Comparison of ENCODE assay signal across 8 cellular contexts in genomic region chr22:38842512-38843200, GRCh38. TPM values are rescaled to one million over a fixed set of nuclear protein-coding genes. Genes with fewer than 3 reads are reported as not detected.
DNase-seq lines count a peak whose midpoint lies in the region; ATAC-seq, FAIRE-seq and TF ChIP-seq lines count a peak whose summit lies in the region.

No MANE protein-coding gene starts in this region.

- H3K27me3 ChIP-seq in iPS-15b (ENCODE audit: control insufficient read depth, insufficient read depth, low read length) = peaks cover 33% of the 10 kb centered on the region

- peaks cover 17% of the 10 kb centered on the region for H3K27me3 Mint-ChIP-seq in activated T-helper 17 cell treated with anti-CD3 and anti-CD28 coated beads, Interleukin-2, amount 50 U/mL, for 72 hours
- peaks cover 83% of the 10 kb centered on the region for H3K27me3 Mint-ChIP-seq in stimulated activated memory B cell treated with anti-CD40 and anti-IgM and Interleukin-4, amounts not matched to agents 10 μg/mL and 1 μg/mL and 100 μg/mL, for 72 hours

- no peak for FAIRE-seq in D721Med (lab: Jason Lieb, UNC)

- peaks cover 5% of the 10 kb centered on the region for H3K36me3 Mint-ChIP-seq in activated T-helper 17 cell treated with anti-CD3 and anti-CD28 coated beads, Interleukin-2, amount 50 U/mL, for 72 hours (ENCODE audit: low read depth)
- H3K36me3 Mint-ChIP-seq in stimulated activated memory B cell treated with anti-CD40 and anti-IgM and Interleukin-4, amounts not matched to agents 10 μg/mL and 1 μg/mL and 100 μg/mL, for 72 hours = no peaks in the 10 kb centered on the region

- peak; percentile 34 for DNase-seq in NCI-H2171 treated with DMSO at 0.1 percent for 48 hours (lab: John Stamatoyannopoulos, UW)
- DNase-seq in NCI-H2171 (lab: John Stamatoyannopoulos, UW) = no peak
- DNase-seq in D721Med (ENCODE audit: insufficient read length, low spot score) = no peak

- peak overlapping the region; percentile 84 for H3K4me3 Mint-ChIP-seq in activated T-helper 17 cell treated with anti-CD3 and anti-CD28 coated beads, Interleukin-2, amount 50 U/mL, for 72 hours
- peak overlapping the region; percentile 65 for H3K4me3 Mint-ChIP-seq in stimulated activated memory B cell treated with anti-CD40 and anti-IgM and Interleukin-4, amounts not matched to agents 10 μg/mL and 1 μg/mL and 100 μg/mL, for 72 hours

- peaks cover 17% of the 10 kb centered on the region for H3K4me1 Mint-ChIP-seq in activated T-helper 17 cell treated with anti-CD3 and anti-CD28 coated beads, Interleukin-2, amount 50 U/mL, for 72 hours
- peaks cover 6% of the 10 kb centered on the region for H3K4me1 Mint-ChIP-seq in stimulated activated memory B cell treated with anti-CD40 and anti-IgM and Interleukin-4, amounts not matched to agents 10 μg/mL and 1 μg/mL and 100 μg/mL, for 72 hours

- H3K9ac ChIP-seq in iPS-15b (ENCODE audit: low read depth, low read length) = peak overlapping the region; percentile 47

- peak overlapping the region; percentile 59 for H3K4me3 ChIP-seq in iPS-15b (ENCODE audit: low read depth, low read length)

- peaks cover 5% of the 10 kb centered on the region for H3K4me1 ChIP-seq in iPS-15b (ENCODE audit: control insufficient read depth, insufficient read depth, low read length)

- H3K27ac Mint-ChIP-seq in activated T-helper 17 cell treated with anti-CD3 and anti-CD28 coated beads, Interleukin-2, amount 50 U/mL, for 72 hours = peak overlapping the region; percentile 69
- H3K27ac Mint-ChIP-seq in stimulated activated memory B cell treated with anti-CD40 and anti-IgM and Interleukin-4, amounts not matched to agents 10 μg/mL and 1 μg/mL and 100 μg/mL, for 72 hours = no peak overlapping the region

- ATAC-seq in activated T-helper 17 cell treated with anti-CD3 and anti-CD28 coated beads, Interleukin-2, amount 50 U/mL, for 72 hours (replicated peaks) = no peak
- no peak for ATAC-seq in stimulated activated memory B cell treated with anti-CD40 and anti-IgM and Interleukin-4, amounts not matched to agents 10 μg/mL and 1 μg/mL and 100 μg/mL, for 72 hours
- ATAC-seq in GM18867 (IDR thresholded peaks at IDR 0.05; ENCODE audit: unreplicated experiment) = no peak
- ATAC-seq in HG03439 (IDR thresholded peaks at IDR 0.05; ENCODE audit: unreplicated experiment) = no peak

- H3K9me3 ChIP-seq in iPS-15b (ENCODE audit: control insufficient read depth, insufficient read depth, low read length) = no peaks in the 10 kb centered on the region

- no peaks in the 10 kb centered on the region for H3K9me3 Mint-ChIP-seq in activated T-helper 17 cell treated with anti-CD3 and anti-CD28 coated beads, Interleukin-2, amount 50 U/mL, for 72 hours
- no peaks in the 10 kb centered on the region for H3K9me3 Mint-ChIP-seq in stimulated activated memory B cell treated with anti-CD40 and anti-IgM and Interleukin-4, amounts not matched to agents 10 μg/mL and 1 μg/mL and 100 μg/mL, for 72 hours

- TF ChIP-seq CTCF in D721Med (IDR thresholded peaks at IDR 0.05; ENCODE audit: insufficient read depth, missing control alignments) = no peak

- H3K36me3 ChIP-seq in iPS-15b (ENCODE audit: control insufficient read depth, insufficient read depth, low read length) = no peaks in the 10 kb centered on the region

RNA-seq across cellular contexts. Expression of gene NPTXR, which starts 1.2 kb away (rescaled TPM):
- total RNA-seq in activated T-helper 17 cell treated with anti-CD3 and anti-CD28 coated beads, Interleukin-2, amount 50 U/mL, for 72 hours = under 1 TPM; 0.77 to 0.82 TPM

RNA-seq across cellular contexts. Expression of gene CBX6, which starts 29.4 kb away (rescaled TPM):
- total RNA-seq in activated T-helper 17 cell treated with anti-CD3 and anti-CD28 coated beads, Interleukin-2, amount 50 U/mL, for 72 hours = 10 to 100 TPM; 60.1 to 62.9 TPM

RNA-seq across cellular contexts. Expression of gene DNAL4, which starts 48.7 kb away (rescaled TPM):
- 1 to 10 TPM; 5.0 to 5.2 TPM for total RNA-seq in activated T-helper 17 cell treated with anti-CD3 and anti-CD28 coated beads, Interleukin-2, amount 50 U/mL, for 72 hours
